Comparison of ENCODE assay signal across 24 cellular contexts in genomic region chr15:77591960-77592613, GRCh38. TPM values are rescaled to one million over a fixed set of nuclear protein-coding genes. Genes with fewer than 3 reads are reported as not detected.
"Had no signal": no experiment of that assay in that cellular context is flagged by ENCODE, and none has a peak within 500 bp of the region (broad histone marks: within the 10 kb centered on the region; RNA-seq: fewer than 3 reads in every experiment).

No MANE protein-coding gene starts in this region.

- ATAC-seq: activated CD4-positive, alpha-beta T cell treated with anti-CD3 and anti-CD28 coated beads for 36 hours; activated naive CD4-positive, alpha-beta T cell treated with anti-CD3 and anti-CD28 coated beads, Interleukin-2, amount 50 U/mL, for 72 hours; activated T-helper 17 cell treated with anti-CD3 and anti-CD28 coated beads, Interleukin-2, amount 50 U/mL, for 72 hours had no signal

- H3K27me3 Mint-ChIP-seq: activated CD4-positive, alpha-beta T cell treated with anti-CD3 and anti-CD28 coated beads for 36 hours had no signal

- H3K9me3 Mint-ChIP-seq: activated naive CD4-positive, alpha-beta T cell treated with anti-CD3 and anti-CD28 coated beads, Interleukin-2, amount 50 U/mL, for 72 hours; activated T-cell treated with anti-CD3 and anti-CD28 coated beads, Interleukin-2, amount 50 U/mL, for 24 hours; activated T-helper 17 cell treated with anti-CD3 and anti-CD28 coated beads, Interleukin-2, amount 50 U/mL, for 72 hours; nephron had no signal

- H3K9me3 ChIP-seq: ascending aorta, colonic mucosa, esophagus muscularis mucosa, thoracic aorta, upper lobe of left lung had no signal

- H3K27ac Mint-ChIP-seq: activated CD4-positive, alpha-beta T cell treated with anti-CD3 and anti-CD28 coated beads for 36 hours; activated naive CD4-positive, alpha-beta T cell treated with anti-CD3 and anti-CD28 coated beads, Interleukin-2, amount 50 U/mL, for 72 hours; activated T-cell treated with anti-CD3 and anti-CD28 coated beads, Interleukin-2, amount 50 U/mL, for 24 hours; activated T-helper 17 cell treated with anti-CD3 and anti-CD28 coated beads, Interleukin-2, amount 50 U/mL, for 72 hours; memory B cell had no signal

- H3K4me3 ChIP-seq: ascending aorta, colonic mucosa, dorsolateral prefrontal cortex, esophagus muscularis mucosa, thoracic aorta, upper lobe of left lung had no signal

- H3K27me3 ChIP-seq: ascending aorta, colonic mucosa, dorsolateral prefrontal cortex, esophagus muscularis mucosa, upper lobe of left lung had no signal

- H3K36me3 Mint-ChIP-seq: activated naive CD4-positive, alpha-beta T cell treated with anti-CD3 and anti-CD28 coated beads, Interleukin-2, amount 50 U/mL, for 72 hours; memory B cell had no signal

- H3K4me1 ChIP-seq: ascending aorta, colonic mucosa, esophagus muscularis mucosa, upper lobe of left lung had no signal

- H3K27ac ChIP-seq: ascending aorta, colonic mucosa, esophagus muscularis mucosa, thoracic aorta, upper lobe of left lung had no signal

- H3K4me1 Mint-ChIP-seq: activated CD4-positive, alpha-beta T cell treated with anti-CD3 and anti-CD28 coated beads for 36 hours; activated T-helper 17 cell treated with anti-CD3 and anti-CD28 coated beads, Interleukin-2, amount 50 U/mL, for 72 hours; memory B cell had no signal

- DNase-seq: activated CD4-positive, alpha-beta T cell treated with anti-CD3 and anti-CD28 coated beads for 36 hours; activated CD4-positive, alpha-beta T cell treated with anti-CD3 and anti-CD28 coated beads, Interleukin-2, amount 50 U/mL, for 4 hours; activated CD8-positive, alpha-beta memory T cell treated with anti-CD3 and anti-CD28 coated beads for 24 hours; activated CD8-positive, alpha-beta memory T cell treated with anti-CD3 and anti-CD28 coated beads, Interleukin-2, amount 50 U/mL, for 4 hours; activated T-cell treated with anti-CD3 and anti-CD28 coated beads, Interleukin-2, amount 50 U/mL, for 24 hours; colonic mucosa; dorsolateral prefrontal cortex; glutamatergic neuron; hippocampal formation; kidney glomerular epithelial cell; occipital lobe; stimulated activated CD4-positive, alpha-beta T cell treated with anti-CD3 and anti-CD28 coated beads, Interleukin-4, amount 100 ng/mL, for 1 hour; stimulated activated naive CD4-positive, alpha-beta T cell; T-helper 1 cell had no signal

- H3K36me3 ChIP-seq: ascending aorta, colonic mucosa, esophagus muscularis mucosa, thoracic aorta, upper lobe of left lung had no signal

- H3K4me3 Mint-ChIP-seq: activated CD4-positive, alpha-beta T cell treated with anti-CD3 and anti-CD28 coated beads for 36 hours; activated T-cell treated with anti-CD3 and anti-CD28 coated beads, Interleukin-2, amount 50 U/mL, for 24 hours; activated T-helper 17 cell treated with anti-CD3 and anti-CD28 coated beads, Interleukin-2, amount 50 U/mL, for 72 hours; memory B cell; nephron had no signal

RNA-seq across cellular contexts. Expression of gene LINGO1, which starts 40.6 kb away (rescaled TPM):
- total RNA-seq: activated CD4-positive, alpha-beta T cell treated with anti-CD3 and anti-CD28 coated beads for 36 hours; activated naive CD4-positive, alpha-beta T cell treated with anti-CD3 and anti-CD28 coated beads, Interleukin-2, amount 50 U/mL, for 72 hours; activated T-helper 17 cell treated with anti-CD3 and anti-CD28 coated beads, Interleukin-2, amount 50 U/mL, for 72 hours; bronchial epithelial cell; myocyte had no signal
